Comparison of ENCODE assay signal across 9 cellular contexts in the genomic region with DNA sequence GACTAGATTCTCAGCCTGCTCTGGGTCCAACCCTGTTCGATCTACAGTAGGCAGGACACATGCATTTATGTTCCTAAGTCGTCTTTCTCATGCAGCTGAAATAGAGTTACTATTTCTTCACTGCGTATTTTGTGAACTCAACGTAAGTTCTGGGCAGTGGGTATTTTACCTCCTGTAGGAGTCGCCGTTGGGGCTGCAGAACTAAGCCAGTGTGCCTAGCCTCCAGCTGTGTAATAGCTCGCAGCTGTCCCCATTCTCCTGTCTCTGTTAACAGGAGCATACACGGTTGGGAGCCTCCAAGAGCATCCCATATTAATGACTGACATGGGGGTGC. TPM values are rescaled to one million over a fixed set of nuclear protein-coding genes. Genes with fewer than 3 reads are reported as not detected.
DNase-seq lines count a peak whose midpoint lies in the region; ATAC-seq, FAIRE-seq and TF ChIP-seq lines count a peak whose summit lies in the region.
"Had no signal": no experiment of that assay in that cellular context is flagged by ENCODE, and none has a peak within 500 bp of the region (broad histone marks: within the 10 kb centered on the region; RNA-seq: fewer than 3 reads in every experiment).

No MANE protein-coding gene starts in this region.

- peak overlapping the region; percentile 30 to 63; a peak in 3 of 4 replicates for H4K8ac ChIP-seq in IMR-90 (ENCODE audit: low read depth in 2 of 2, low read length in 2 of 2)
- H4K8ac ChIP-seq in mesendoderm (ENCODE audit: low read depth, low read length) = no peak overlapping the region

- FAIRE-seq in frontal cortex (lab: Jason Lieb, UNC) = no peak

- H2AK5ac ChIP-seq in IMR-90 (ENCODE audit: low read depth, low read length) (peak overlapping the region; percentile 0), mesendoderm (ENCODE audit: low read length) (no peak overlapping the region)

- no peak for TF ChIP-seq POLR2A in IMR-90 (IDR thresholded peaks at IDR 0.05; ENCODE audit: low read depth, low read length)

- peak overlapping the region; percentile 66; the same call in 1 of the 2 replicates for H3K4me2 ChIP-seq in IMR-90 (ENCODE audit: low read depth, low read length)
- no peak overlapping the region for H3K4me2 ChIP-seq in mesendoderm (ENCODE audit: low read length)

- CTCF ChIA-PET in AG04450 (lab: Charles Lee) (interaction anchor here (2.0 to 4.0 kb wide), 2 partner anchors 35 to 239 kb away, joined by 7 to 26 read pairs; no protein-coding TSS in a partner anchor), IMR-90 (lab: Yijun Ruan, JAX) (interaction anchor here (0.9 to 1.2 kb wide), 2 partner anchors 19 to 36 kb away, joined by 3 to 4 read pairs; no protein-coding TSS in a partner anchor)

- H3K27ac Mint-ChIP-seq in chondrocyte (ENCODE audit: unreplicated experiment) (peak overlapping the region; percentile 95), endothelial cell (ENCODE audit: unreplicated experiment) (no peak overlapping the region)

- dilution Hi-C loops in IMR-90 (cut with HindIII; ENCODE audit: low sequenced_read_pairs, unreplicated experiment) = no loop called here

- H4K20me1 ChIP-seq in IMR-90 (ENCODE audit: insufficient read depth, low read length) = no peaks in the 10 kb centered on the region

- peaks cover 9% of the 10 kb centered on the region for H3K9me1 ChIP-seq in IMR-90 (ENCODE audit: insufficient read depth, low read length)

- DNase-seq in AG04450 (ENCODE audit: low read depth, low spot score) (no peak), IMR-90 (peak; percentile 23), chondrocyte (ENCODE audit: low spot score) (no peak), mesendoderm (peak; percentile 53), frontal cortex (ENCODE audit: low spot score in 2 of 2) (no peak), cerebellar cortex (ENCODE audit: low spot score) (no peak), endothelial cell (ENCODE audit: low spot score) (no peak)

- H2AK9ac ChIP-seq in IMR-90 (replicated peaks; ENCODE audit: low read depth, low read length, poor library complexity) = no peak overlapping the region

- POLR2A ChIA-PET in AG04450 (lab: Yijun Ruan, JAX) = interaction anchor here (0.9 kb wide), 1 partner anchor 41 kb away, joined by 4 read pairs; no protein-coding TSS in a partner anchor
- POLR2A ChIA-PET in IMR-90 (lab: Charles Lee; ENCODE audit: unreplicated experiment) = no interaction called here

- no peaks in the 10 kb centered on the region for H3K27me3 ChIP-seq in AG04450 (ENCODE audit: control insufficient read depth, insufficient read depth, low read length)
- H3K27me3 ChIP-seq in IMR-90 (ENCODE audit: control insufficient read depth, insufficient read depth, low read length) = no peaks in the 10 kb centered on the region
- H3K27me3 ChIP-seq in mesendoderm (ENCODE audit: insufficient read depth, low read length, poor library complexity) = no peaks in the 10 kb centered on the region

- H2AFZ ChIP-seq in IMR-90 (replicated peaks; ENCODE audit: low read length, poor library complexity) = peak overlapping the region; percentile 78

- H3K56ac ChIP-seq in IMR-90 (ENCODE audit: extremely low read depth, insufficient read depth, low read length) = peak overlapping the region; percentile 48
- H3K56ac ChIP-seq in mesendoderm (ENCODE audit: low read length) = no peak overlapping the region

- H3K4me1 ChIP-seq in IMR-90 (ENCODE audit: control insufficient read depth, insufficient read depth, low read length) (peaks cover 11% of the 10 kb centered on the region), mesendoderm (ENCODE audit: control insufficient read depth, low read depth, low read length) (peaks cover 3% of the 10 kb centered on the region)

- peaks cover 30% of the 10 kb centered on the region for H3K4me1 Mint-ChIP-seq in chondrocyte (ENCODE audit: low read depth)
- H3K4me1 Mint-ChIP-seq in endothelial cell (ENCODE audit: unreplicated experiment) = no peaks in the 10 kb centered on the region

- peak overlapping the region; percentile 80; the same call in 1 of the 2 replicates for H3K14ac ChIP-seq in IMR-90 (replicated peaks; ENCODE audit: low read depth, low read length)

- H3K23ac ChIP-seq in IMR-90 (ENCODE audit: low read depth, low read length) = no peak overlapping the region
- no peak overlapping the region for H3K23ac ChIP-seq in mesendoderm (ENCODE audit: low read length)

- H2BK120ac ChIP-seq in IMR-90 (ENCODE audit: low read depth, low read length) (peak overlapping the region; percentile 98), mesendoderm (ENCODE audit: low read depth, low read length) (no peak overlapping the region)

- H3K9ac ChIP-seq in IMR-90 (ENCODE audit: low read depth, low read length) (no peak overlapping the region), mesendoderm (ENCODE audit: low read length) (no peak overlapping the region)

- TF ChIP-seq CTCF in AG04450 (IDR thresholded peaks at IDR 0.05; ENCODE audit: low read depth, low read length) (peak; percentile 22; the same call in 1 of the 2 replicates), IMR-90 (conservative IDR thresholded peaks at IDR 0.05; ENCODE audit: low read depth, low read length) (0 out of 2 replicates have a peak, but pooled peaks have one; percentile 21), chondrocyte (IDR thresholded peaks at IDR 0.05) (peak; percentile 65), endothelial cell (IDR thresholded peaks at IDR 0.05; ENCODE audit: unreplicated experiment) (no peak)

- H2BK5ac ChIP-seq in IMR-90 (ENCODE audit: low read depth, low read length, poor library complexity, severe bottlenecking) (peak overlapping the region; percentile 63), mesendoderm (ENCODE audit: low read length) (no peak overlapping the region)

- H2BK20ac ChIP-seq in IMR-90 (ENCODE audit: low read depth, low read length) = peak overlapping the region; percentile 86

- H3K18ac ChIP-seq in IMR-90 (ENCODE audit: low read depth, low read length) = no peak overlapping the region
- H3K18ac ChIP-seq in mesendoderm (ENCODE audit: low read length) = no peak overlapping the region

- H4K5ac ChIP-seq in IMR-90 (ENCODE audit: low read depth, low read length) (no peak overlapping the region), mesendoderm (ENCODE audit: low read length) (no peak overlapping the region)

- WGBS in IMR-90 (ENCODE audit: extremely low coverage in 2 of 2, insufficient read length in 1 of 2), 2 experiments = 88% methylated on average over 3 of the region's 8 CpGs; no CpG with 5 or more reads in 1 of the 2 experiments
- WGBS in mesendoderm (ENCODE audit: extremely low coverage, insufficient coverage, low lambda C conversion rate) = no CpG with 5 or more reads among the region's 8 CpGs

- H3K36me3 Mint-ChIP-seq in chondrocyte (ENCODE audit: low read depth) (no peaks in the 10 kb centered on the region), endothelial cell (ENCODE audit: low read depth, unreplicated experiment) (no peaks in the 10 kb centered on the region)

- H3K79me2 ChIP-seq in mesendoderm (ENCODE audit: control insufficient read depth, insufficient read depth, low read length) = no peaks in the 10 kb centered on the region

- H2BK15ac ChIP-seq in IMR-90 (ENCODE audit: low read depth, low read length) (peak overlapping the region; percentile 5; the same call in 2 of the 3 replicates), mesendoderm (replicated peaks; ENCODE audit: low read depth) (no peak overlapping the region)

- H3K27me3 Mint-ChIP-seq in chondrocyte (ENCODE audit: low read depth) (no peaks in the 10 kb centered on the region), endothelial cell (ENCODE audit: unreplicated experiment) (peaks cover 8% of the 10 kb centered on the region)

- H3K4me3 Mint-ChIP-seq in chondrocyte (ENCODE audit: unreplicated experiment) = peak overlapping the region; percentile 67
- no peak overlapping the region for H3K4me3 Mint-ChIP-seq in endothelial cell (ENCODE audit: unreplicated experiment)

- H3K9me3 Mint-ChIP-seq in chondrocyte (ENCODE audit: low read depth) (no peaks in the 10 kb centered on the region), endothelial cell (ENCODE audit: unreplicated experiment) (no peaks in the 10 kb centered on the region)
- H3K9me3 Mint-ChIP-seq: activated T-cell treated with anti-CD3 and anti-CD28 coated beads, Interleukin-2, amount 50 U/mL, for 24 hours had no signal

- BruUV-seq in IMR-90 (replicated peaks; lab: Mats Ljungman, UMichigan) = no TSS peak

- in situ Hi-C loops in IMR-90 (cut with MboI; ENCODE audit: low sequenced_read_pairs) = no loop called here

- no peak for TF ChIP-seq RAD21 in IMR-90 (IDR thresholded peaks at IDR 0.05; ENCODE audit: low read length)

- H3K4me3 ChIP-seq in AG04450 (ENCODE audit: low read depth, low read length) (peak overlapping the region; percentile 56; the same call in 1 of the 2 replicates), IMR-90 (ENCODE audit: insufficient read depth, low read depth, low read length) (no peak overlapping the region), mesendoderm (ENCODE audit: low read length) (no peak overlapping the region)

- H3K79me1 ChIP-seq in IMR-90 (ENCODE audit: low read depth in 1 of 2, low read length in 2 of 2) (no peaks in the 10 kb centered on the region), mesendoderm (ENCODE audit: low read length) (no peaks in the 10 kb centered on the region)

- intact Hi-C loops in IMR-90 (cut with micrococcal nuclease) = loop anchor here (2.0 kb wide), 2 partner anchors 41 to 59 kb away; a partner anchor contains a TSS

- peak overlapping the region; percentile 85 for H4K91ac ChIP-seq in IMR-90 (ENCODE audit: insufficient read depth, low read depth, low read length)

- H3K27ac ChIP-seq in AG04450 (ENCODE audit: low read depth, low read length) = peak overlapping the region; percentile 96
- H3K27ac ChIP-seq in IMR-90 (ENCODE audit: insufficient read depth, low read length) = peak overlapping the region; percentile 63
- no peak overlapping the region for H3K27ac ChIP-seq in mesendoderm (ENCODE audit: low read depth, low read length)

- H3K4ac ChIP-seq in IMR-90 (ENCODE audit: low read depth, low read length) (peak overlapping the region; percentile 79), mesendoderm (ENCODE audit: low read depth, low read length) (no peak overlapping the region)

- ATAC-seq in IMR-90 (ENCODE audit: low read depth) = 0 out of 2 replicates have a peak, but pooled peaks have one; percentile 3
- no peak for ATAC-seq in GM18858 (IDR thresholded peaks at IDR 0.05; ENCODE audit: unreplicated experiment)

- H3K9me3 ChIP-seq in AG04450 (ENCODE audit: control insufficient read depth, insufficient read depth, low read length) = peaks cover 3% of the 10 kb centered on the region; the same call in 1 of the 2 replicates
- no peaks in the 10 kb centered on the region for H3K9me3 ChIP-seq in IMR-90 (ENCODE audit: control insufficient read depth, insufficient read depth, low read length)

- H3K36me3 ChIP-seq in IMR-90 (ENCODE audit: control insufficient read depth, insufficient read depth, low read length) = no peaks in the 10 kb centered on the region
- no peaks in the 10 kb centered on the region for H3K36me3 ChIP-seq in mesendoderm (ENCODE audit: control insufficient read depth, insufficient read depth, low read length)

RNA-seq across cellular contexts. Expression of a gene that starts 58.4 kb away (rescaled TPM):
- polyA plus RNA-seq in AG04450 (2011; rRNA removed) (24.6 and 25.4 TPM in 2 replicates), IMR-90 (2012; rRNA removed) (7.6 and 8.1 TPM in 2 replicates)
- polyA minus RNA-seq in AG04450 (2011; rRNA and poly(A)+ RNA removed) = 38.4 and 45.9 TPM in 2 replicates
- total RNA-seq in IMR-90 (2012; rRNA removed) (13.1 and 16.1 TPM in 2 replicates), chondrocyte (30.1 to 32.0 TPM (median 30.8 TPM) in 3 replicates), frontal cortex (2.0 TPM), endothelial cell (ENCODE audit: unreplicated experiment) (0.90 TPM)
- 3.3 and 4.8 TPM in 2 replicates for polyA plus RNA-seq in IMR-90 (2012; cell fraction: cytosol; rRNA removed)
- polyA plus RNA-seq in IMR-90 (2012; cell fraction: nucleus; rRNA removed; ENCODE audit: low replicate concordance) = 4.1 and 7.2 TPM in 2 replicates
- 0.03 TPM for polyA plus RNA-seq in mesendoderm (2013, experiment 1 of 2)
- polyA plus RNA-seq in mesendoderm (2013, experiment 2 of 2) = 0.04 TPM

Comparison
In these comparisons a context has a peak if more than half of its experiments do, and no peak if none do; other contexts are left out.
1. DNase-seq: peak in IMR-90 (single experiment) and mesendoderm (single experiment); none in AG04450 (single experiment), chondrocyte (single experiment), frontal cortex (0 of 2), cerebellar cortex (single experiment) and endothelial cell (single experiment).